ENCODE assay signal across 21 cellular contexts in genomic region chr6:56448056-56448455, GRCh38.
"Had no signal": no experiment of that assay in that cellular context is flagged by ENCODE, and none has a peak within 500 bp of the region (broad histone marks: within the 10 kb centered on the region; RNA-seq: fewer than 3 reads in every experiment).

No MANE protein-coding gene starts in this region.

- DNase-seq: activated CD4-positive, alpha-beta T cell treated with anti-CD3 and anti-CD28 coated beads for 1 hour; activated effector memory CD4-positive, alpha-beta T cell treated with Interleukin-2 at 50 U/mL for 16 hours; activated naive CD4-positive, alpha-beta T cell treated with anti-CD3 and anti-CD28 coated beads for 36 hours; activated naive CD8-positive, alpha-beta T cell treated with anti-CD3 and anti-CD28 coated beads, Interleukin-2, amount 10 ng/mL, durations not matched to agents 7 days and 5 days; activated T-cell treated with anti-CD3 and anti-CD28 coated beads, Interleukin-2, amount 50 U/mL, for 72 hours; amniotic stem cell; effector CD8-positive, alpha-beta T cell; foreskin keratinocyte; kidney; left lung; mammary epithelial cell; midbrain; natural killer cell; ovary; spleen; stimulated activated CD4-positive, alpha-beta T cell treated with anti-CD3 and anti-CD28 coated beads, Interleukin-4, amount 100 ng/mL, for 1 hour; stimulated activated naive CD4-positive, alpha-beta T cell; T-helper 17 cell; testis; trophoblast cell; uterus had no signal

- ATAC-seq: activated T-cell treated with anti-CD3 and anti-CD28 coated beads, Interleukin-2, amount 50 U/mL, for 72 hours; foreskin keratinocyte; left lung; natural killer cell; T-helper 17 cell had no signal
